In the genomic region with DNA sequence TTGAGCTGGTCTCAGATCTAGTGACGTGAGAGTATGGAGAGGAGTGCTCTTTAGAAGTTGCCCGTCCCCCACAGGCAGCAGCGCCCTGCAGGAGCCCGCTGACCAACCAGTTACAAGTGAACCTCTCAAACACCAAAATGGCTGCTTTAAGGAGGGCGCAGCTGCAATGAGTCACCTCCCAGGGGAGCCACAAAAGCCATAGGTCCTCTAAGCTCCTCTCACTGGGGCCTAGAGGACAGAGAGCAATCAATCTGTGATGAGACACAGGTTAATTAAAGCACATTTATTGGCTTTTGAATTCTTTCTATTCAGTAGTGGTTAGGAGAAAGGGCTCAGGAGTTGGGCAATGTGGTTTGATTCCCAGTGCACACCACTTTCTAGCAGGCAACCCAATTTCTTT, we compare ENCODE assay signal across 8 cellular contexts. TPM values are rescaled to one million over a fixed set of nuclear protein-coding genes. Genes with fewer than 3 reads are reported as not detected.
DNase-seq lines count a peak whose midpoint lies in the region; TF ChIP-seq lines count a peak whose summit lies in the region.
"Had no signal": no experiment of that assay in that cellular context is flagged by ENCODE, and none has a peak within 500 bp of the region (broad histone marks: within the 10 kb centered on the region; RNA-seq: fewer than 3 reads in every experiment).

No MANE protein-coding gene starts in this region.

- DNase-seq in AG10803 (ENCODE audit: low read depth) (peak; percentile 20), NB4 (ENCODE audit: low read depth) (peak; percentile 99), astrocyte of the hippocampus (ENCODE audit: low read depth, low spot score) (peak; percentile 40), putamen (ENCODE audit: low spot score) (no peak), H4 (ENCODE audit: low spot score) (no peak)
- no peak for DNase-seq in stimulated activated CD4-positive, alpha-beta T cell treated with anti-CD3 and anti-CD28 coated beads, Interleukin-12 subunit alpha, Interleukin-12 subunit beta, amount 100 ng/mL, for 4 hours
- DNase-seq: activated T-cell treated with anti-CD3 and anti-CD28 coated beads, Interleukin-2, amount 50 U/mL, for 72 hours had no signal

- TF ChIP-seq POLR2A in NB4 (IDR thresholded peaks at IDR 0.05; ENCODE audit: extremely low read depth, insufficient read length) = no peak

- H3K4me3 ChIP-seq in AG10803 (ENCODE audit: low read length) = no peak overlapping the region
- H3K4me3 ChIP-seq in NB4 (ENCODE audit: low read depth, low read length) = no peak overlapping the region
- H3K4me3 ChIP-seq: BLaER1 had no signal

- TF ChIP-seq CTCF in AG10803 (conservative IDR thresholded peaks at IDR 0.05; ENCODE audit: low read length) (no peak), NB4 (IDR thresholded peaks at IDR 0.05; ENCODE audit: low read depth, low read length) (no peak)

RNA-seq across cellular contexts. Expression of a gene that starts 15.5 kb away (rescaled TPM):
- not detected in 2 replicates for total RNA-seq in H4 (2014; rRNA removed; shearing (Covaris generic))

RNA-seq across cellular contexts. Expression of a gene that starts 38.2 kb away (rescaled TPM):
- 195 and 221 TPM in 2 replicates for total RNA-seq in H4 (2014; rRNA removed; shearing (Covaris generic))

RNA-seq across cellular contexts. Expression of a gene that starts 56.1 kb away (rescaled TPM):
- total RNA-seq in H4 (2014; rRNA removed; shearing (Covaris generic)) = 8.5 and 9.1 TPM in 2 replicates

Comparison
In these comparisons a context has a peak if more than half of its experiments do, and no peak if none do; other contexts are left out.
1. DNase-seq: peak in AG10803 (single experiment), NB4 (single experiment) and astrocyte of the hippocampus (single experiment); none in putamen (single experiment), H4 (single experiment) and stimulated activated CD4-positive, alpha-beta T cell treated with anti-CD3 and anti-CD28 coated beads, Interleukin-12 subunit alpha, Interleukin-12 subunit beta, amount 100 ng/mL, for 4 hours (single experiment).